ENCODE assay signal across 8 cellular contexts in the genomic region with DNA sequence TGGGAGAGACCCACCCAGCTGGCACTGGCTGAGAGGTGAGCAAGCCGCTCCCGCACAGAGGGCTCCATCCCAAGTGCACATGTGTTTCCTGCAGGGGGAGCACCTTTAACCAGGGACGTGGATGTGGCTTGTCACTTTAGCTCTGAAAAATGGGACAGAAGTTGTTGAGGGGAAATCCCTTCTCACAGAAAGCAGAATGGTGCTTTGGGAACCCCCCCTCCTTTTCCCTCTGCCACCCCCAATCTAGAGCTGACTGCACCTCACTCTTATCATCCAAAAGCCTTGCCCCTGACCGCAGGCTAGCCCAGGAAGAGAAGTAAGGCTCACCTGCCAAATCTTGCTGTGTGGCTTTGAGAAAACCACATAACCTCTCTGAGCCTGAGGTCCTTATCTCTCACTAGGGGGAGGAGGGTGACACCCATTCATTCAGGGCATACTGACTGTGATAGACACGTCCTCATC.
DNase-seq lines count a peak whose midpoint lies in the region; ATAC-seq and TF ChIP-seq lines count a peak whose summit lies in the region.

No MANE protein-coding gene starts in this region.

- no peaks in the 10 kb centered on the region for H3K36me3 Mint-ChIP-seq in activated naive CD4-positive, alpha-beta T cell treated with anti-CD3 and anti-CD28 coated beads for 36 hours (ENCODE audit: low read depth)
- no peaks in the 10 kb centered on the region for H3K36me3 Mint-ChIP-seq in stimulated activated naive CD8-positive, alpha-beta T cell treated with anti-CD3 and anti-CD28 coated beads, Interleukin-15, Interleukin-2, amounts not matched to agents 100 ng/mL and 50 ng/mL, for 24 hours (ENCODE audit: low read depth)

- TF ChIP-seq CTCF in fibroblast of pulmonary artery (IDR thresholded peaks at IDR 0.05; ENCODE audit: low read length, missing control alignments) (peak; percentile 32), psoas muscle (IDR thresholded peaks at IDR 0.05) (no peak)

- CTCF ChIA-PET in activated naive CD4-positive, alpha-beta T cell treated with anti-CD3 and anti-CD28 coated beads for 36 hours (lab: Charles Lee), result interaction anchor here (0.6 to 2.9 kb wide), 9 partner anchors 10 to 146 kb away, joined by 3 to 16 read pairs (median 6); no protein-coding TSS in a partner anchor

- 40 to 42% (median 41%) methylated on average over 5 of the region's 5 CpGs for WGBS in psoas muscle, 3 donors

- H3K9me3 Mint-ChIP-seq in activated naive CD4-positive, alpha-beta T cell treated with anti-CD3 and anti-CD28 coated beads for 36 hours, result no peaks in the 10 kb centered on the region
- no peaks in the 10 kb centered on the region for H3K9me3 Mint-ChIP-seq in stimulated activated naive CD8-positive, alpha-beta T cell treated with anti-CD3 and anti-CD28 coated beads, Interleukin-15, Interleukin-2, amounts not matched to agents 100 ng/mL and 50 ng/mL, for 24 hours

- H3K9me3 ChIP-seq in psoas muscle, result no peaks in the 10 kb centered on the region

- H3K4me3 ChIP-seq in fibroblast of pulmonary artery (replicated peaks; ENCODE audit: low read depth, low read length) (no peak overlapping the region), psoas muscle (no peak overlapping the region)

- peaks cover 0 to 17% (median 0%) of the 10 kb centered on the region in 3 donors for H3K27me3 ChIP-seq in psoas muscle (ENCODE audit: insufficient read depth in 3 of 3, low read length in 2 of 3)

- H3K27ac ChIP-seq in psoas muscle, result no peak overlapping the region

- ATAC-seq in GM18909 (IDR thresholded peaks at IDR 0.05; ENCODE audit: poor library complexity, unreplicated experiment), result no peak
- ATAC-seq in psoas muscle, result no peak
- ATAC-seq in HG03378 (IDR thresholded peaks at IDR 0.05; ENCODE audit: unreplicated experiment), result no peak

- intact Hi-C loops in activated naive CD4-positive, alpha-beta T cell treated with anti-CD3 and anti-CD28 coated beads for 36 hours (cut with micrococcal nuclease), result loop anchor here (1.0 to 5.0 kb wide), 6 partner anchors 36 to 222 kb away; a partner anchor contains a TSS
- intact Hi-C loops in psoas muscle (cut with DNase I), result no loop called here

- H3K4me1 ChIP-seq in psoas muscle, result no peaks in the 10 kb centered on the region

- H3K27ac Mint-ChIP-seq in activated naive CD4-positive, alpha-beta T cell treated with anti-CD3 and anti-CD28 coated beads for 36 hours, result peak overlapping the region; percentile 43
- peak overlapping the region; percentile 84 for H3K27ac Mint-ChIP-seq in stimulated activated naive CD8-positive, alpha-beta T cell treated with anti-CD3 and anti-CD28 coated beads, Interleukin-15, Interleukin-2, amounts not matched to agents 100 ng/mL and 50 ng/mL, for 24 hours

- peaks cover 18% of the 10 kb centered on the region for H3K4me1 Mint-ChIP-seq in activated naive CD4-positive, alpha-beta T cell treated with anti-CD3 and anti-CD28 coated beads for 36 hours (ENCODE audit: low read depth)
- peaks cover 20% of the 10 kb centered on the region for H3K4me1 Mint-ChIP-seq in stimulated activated naive CD8-positive, alpha-beta T cell treated with anti-CD3 and anti-CD28 coated beads, Interleukin-15, Interleukin-2, amounts not matched to agents 100 ng/mL and 50 ng/mL, for 24 hours (ENCODE audit: low read depth)

- DNase-seq in activated naive CD4-positive, alpha-beta T cell treated with anti-CD3 and anti-CD28 coated beads for 36 hours, result peak; percentile 83
- DNase-seq in activated naive CD4-positive, alpha-beta T cell treated with anti-CD3 and anti-CD28 coated beads, Interleukin-2, amount 50 U/mL, for 16 hours, result no peak
- DNase-seq in SHP77 treated with DMSO at 0.1 percent for 48 hours (lab: John Stamatoyannopoulos, UW) (peak; percentile 7), fibroblast of pulmonary artery (ENCODE audit: low read depth) (no peak), psoas muscle (no peak)

- peaks cover 17% of the 10 kb centered on the region for H3K27me3 Mint-ChIP-seq in activated naive CD4-positive, alpha-beta T cell treated with anti-CD3 and anti-CD28 coated beads for 36 hours (ENCODE audit: low read depth)
- peaks cover 21% of the 10 kb centered on the region for H3K27me3 Mint-ChIP-seq in stimulated activated naive CD8-positive, alpha-beta T cell treated with anti-CD3 and anti-CD28 coated beads, Interleukin-15, Interleukin-2, amounts not matched to agents 100 ng/mL and 50 ng/mL, for 24 hours

- no peaks in the 10 kb centered on the region for H3K36me3 ChIP-seq in psoas muscle (ENCODE audit: insufficient read depth in 1 of 2, low read depth in 1 of 2)

- peak overlapping the region; percentile 13 for H3K4me3 Mint-ChIP-seq in activated naive CD4-positive, alpha-beta T cell treated with anti-CD3 and anti-CD28 coated beads for 36 hours
- H3K4me3 Mint-ChIP-seq in stimulated activated naive CD8-positive, alpha-beta T cell treated with anti-CD3 and anti-CD28 coated beads, Interleukin-15, Interleukin-2, amounts not matched to agents 100 ng/mL and 50 ng/mL, for 24 hours, result peak overlapping the region; percentile 23

Comparison
In these comparisons a context has a peak if more than half of its experiments do, and no peak if none do; other contexts are left out.
1. DNase-seq: peak in activated naive CD4-positive, alpha-beta T cell treated with anti-CD3 and anti-CD28 coated beads for 36 hours (single experiment) and SHP77 treated with DMSO at 0.1 percent for 48 hours (single experiment); none in activated naive CD4-positive, alpha-beta T cell treated with anti-CD3 and anti-CD28 coated beads, Interleukin-2, amount 50 U/mL, for 16 hours (single experiment), fibroblast of pulmonary artery (single experiment) and psoas muscle (0 of 2).